Comparison of ENCODE assay signal across 28 cellular contexts in genomic region chr15:66290007-66290406, GRCh38. TPM values are rescaled to one million over a fixed set of nuclear protein-coding genes. Genes with fewer than 3 reads are reported as not detected.
DNase-seq lines count a peak whose midpoint lies in the region; ATAC-seq and TF ChIP-seq lines count a peak whose summit lies in the region.
"Had no signal": no experiment of that assay in that cellular context is flagged by ENCODE, and none has a peak within 500 bp of the region (broad histone marks: within the 10 kb centered on the region; RNA-seq: fewer than 3 reads in every experiment).

No MANE protein-coding gene starts in this region.

- TF ChIP-seq CTCF in A673 (conservative IDR thresholded peaks at IDR 0.05; ENCODE audit: low read depth, low read length), result no peak
- TF ChIP-seq CTCF in HCT116 (IDR thresholded peaks at IDR 0.05 in 2 of 3, conservative IDR thresholded peaks at IDR 0.05 in 1 of 3; ENCODE audit: borderline replicate concordance in 1 of 3, insufficient read depth in 1 of 3, low read depth in 2 of 3, low read length in 2 of 3), result no peak
- no peak for TF ChIP-seq CTCF in VCaP (conservative IDR thresholded peaks at IDR 0.05)
- no peak for TF ChIP-seq CTCF in esophagus muscularis mucosa (IDR thresholded peaks at IDR 0.05)

- DNase-seq in NCI-H748 (lab: John Stamatoyannopoulos, UW; ENCODE audit: unreplicated experiment) (peak; percentile 7), NCI-H748 treated with DMSO at 0.1 percent for 48 hours (lab: John Stamatoyannopoulos, UW) (no peak), A673 (ENCODE audit: low spot score) (peak; percentile 81), HCT116 (ENCODE audit: low read depth, low spot score) (no peak), esophagus muscularis mucosa (ENCODE audit: extremely low spot score) (no peak), midbrain (lab: John Stamatoyannopoulos, UW) (no peak)
- no peak for DNase-seq in stimulated activated naive CD4-positive, alpha-beta T cell treated with Interleukin-2 at 50 U/mL for 16 hours (lab: John Stamatoyannopoulos, UW)
- DNase-seq: ACHN; BE2C; Caco-2; CD8-positive, alpha-beta T cell; EL; GDM1; H9; Kasumi-1; MV-4-11; NCI-H1105; NCI-H1436 treated with DMSO at 0.1 percent for 48 hours; NCI-H187 treated with DMSO at 0.1 percent for 48 hours; NCI-H2107; NCI-H524; Peyer's patch; SHP77 treated with DMSO at 0.1 percent for 48 hours had no signal

- no peak overlapping the region for H2AFZ ChIP-seq in HCT116 (ENCODE audit: low read depth, low read length, poor library complexity, severe bottlenecking)
- H2AFZ ChIP-seq: GM23338 had no signal

- H3K27me3 ChIP-seq in A673 (replicated peaks; ENCODE audit: insufficient read depth, low read depth, low read length, poor library complexity) (no peaks in the 10 kb centered on the region), HCT116 (ENCODE audit: insufficient read depth, low read length) (no peaks in the 10 kb centered on the region), esophagus muscularis mucosa (no peaks in the 10 kb centered on the region)
- H3K27me3 ChIP-seq: BE2C, Peyer's patch had no signal

- TF ChIP-seq POLR2A in HCT116 (IDR thresholded peaks at IDR 0.05; ENCODE audit: borderline replicate concordance, extremely low read depth, insufficient read depth, insufficient read length) (no peak), esophagus muscularis mucosa (IDR thresholded peaks at IDR 0.05; ENCODE audit: low read depth) (no peak)

- no peak for TF ChIP-seq RAD21 in HCT116 (IDR thresholded peaks at IDR 0.05; ENCODE audit: low read depth)

- H3K36me3 ChIP-seq in A673 (ENCODE audit: insufficient read depth, low read length, poor library complexity, severe bottlenecking) (no peaks in the 10 kb centered on the region), HCT116 (ENCODE audit: control insufficient read depth in 1 of 2, insufficient read depth in 2 of 2, low read length in 2 of 2) (no peaks in the 10 kb centered on the region), esophagus muscularis mucosa (no peaks in the 10 kb centered on the region)
- H3K36me3 ChIP-seq: BE2C, Peyer's patch had no signal

- CTCF ChIA-PET in A673 (lab: Charles Lee) (interaction anchor here (0.6 kb wide), 1 partner anchor 764 kb away, joined by 4 read pairs; no protein-coding TSS in a partner anchor), HCT116 (lab: Charles Lee) (no interaction called here)

- no peaks in the 10 kb centered on the region for H4K20me1 ChIP-seq in HCT116 (ENCODE audit: insufficient read depth)

- POLR2A ChIA-PET in A673 (lab: Charles Lee; ENCODE audit: low non-redundant PET) (no interaction called here), HCT116 (lab: Charles Lee) (interaction anchor here (1.0 kb wide), 1 partner anchor 35 kb away, joined by 3 read pairs; no protein-coding TSS in a partner anchor)

- BruUV-seq in A673 (replicated peaks; lab: Mats Ljungman, UMichigan) (no TSS peak), HCT116 (replicated peaks; lab: Mats Ljungman, UMichigan) (no TSS peak)

- H3K9me3 ChIP-seq in A673 (ENCODE audit: low read depth, low read length, poor library complexity, severe bottlenecking), result no peaks in the 10 kb centered on the region
- no peaks in the 10 kb centered on the region for H3K9me3 ChIP-seq in HCT116 (ENCODE audit: control insufficient read depth in 1 of 2, insufficient read depth in 1 of 2, low read depth in 1 of 2, low read length in 2 of 2)
- no peaks in the 10 kb centered on the region for H3K9me3 ChIP-seq in esophagus muscularis mucosa
- H3K9me3 ChIP-seq: BE2C, Caco-2, Peyer's patch had no signal

- intact Hi-C loops in A673 (cut with micrococcal nuclease; ENCODE audit: unreplicated experiment) (no loop called here), HCT116 (cut with micrococcal nuclease) (no loop called here), esophagus muscularis mucosa (cut with DNase I) (no loop called here)

- WGBS in esophagus muscularis mucosa, result 97% methylated on average over 3 of the region's 3 CpGs

- no peak overlapping the region for H3K27ac ChIP-seq in A673 (ENCODE audit: low read depth, low read length, poor library complexity, severe bottlenecking)
- no peak overlapping the region for H3K27ac ChIP-seq in HCT116 (ENCODE audit: low read depth, low read length)
- H3K27ac ChIP-seq in VCaP, result peak overlapping the region; percentile 95
- no peak overlapping the region for H3K27ac ChIP-seq in esophagus muscularis mucosa (replicated peaks in 1 of 4)
- H3K27ac ChIP-seq: 22Rv1, Peyer's patch had no signal

- RAD21 ChIA-PET in HCT116 (lab: Charles Lee; ENCODE audit: low non-redundant PET in 1 of 2, low total read pairs in 2 of 2, uncharacterized antibody in 2 of 2, unreplicated experiment in 2 of 2), result no interaction called here

- ATAC-seq in HCT116, result no peak
- ATAC-seq: CD8-positive, alpha-beta T cell; GM23338; K562 had no signal

- H3K9me2 ChIP-seq in HCT116 (ENCODE audit: insufficient read depth), result no peaks in the 10 kb centered on the region

- peaks cover 12% of the 10 kb centered on the region for H3K79me2 ChIP-seq in HCT116 (ENCODE audit: insufficient read depth, low read length)

- H3K9ac ChIP-seq in HCT116 (ENCODE audit: low read length), result no peak overlapping the region

- no peak for TF ChIP-seq EP300 in esophagus muscularis mucosa (IDR thresholded peaks at IDR 0.05)

- peaks cover 40% of the 10 kb centered on the region for H3K4me1 ChIP-seq in A673 (ENCODE audit: insufficient read depth, low read length, poor library complexity, severe bottlenecking)
- peaks cover 15 to 44% of the 10 kb centered on the region in 2 experiments for H3K4me1 ChIP-seq in HCT116 (ENCODE audit: control insufficient read depth in 1 of 2, insufficient read depth in 2 of 2, low read length in 2 of 2)
- peaks cover 20 to 51% (median 34%) of the 10 kb centered on the region in 4 donors for H3K4me1 ChIP-seq in esophagus muscularis mucosa

- H3K4me2 ChIP-seq in HCT116 (ENCODE audit: low read length), result peak overlapping the region; percentile 43; the same call in 1 of the 2 replicates
- H3K4me2 ChIP-seq: GM23338 had no signal

- no peak overlapping the region for H3K4me3 ChIP-seq in A673 (ENCODE audit: low read depth, low read length, poor library complexity, severe bottlenecking)
- no peak overlapping the region for H3K4me3 ChIP-seq in HCT116 (replicated peaks in 1 of 2; ENCODE audit: low read depth in 1 of 2, low read length in 2 of 2)
- H3K4me3 ChIP-seq in esophagus muscularis mucosa, result no peak overlapping the region
- H3K4me3 ChIP-seq: GM12878, GM23338, K562, Peyer's patch had no signal

TF ChIP-seq in HCT116, 20 proteins besides CTCF, POLR2A, EP300 and RAD21:
- TF ChIP-seq SIN3A (IDR thresholded peaks at IDR 0.05; ENCODE audit: low read depth) (no peak), POLR2AphosphoS5 (IDR thresholded peaks at IDR 0.05; ENCODE audit: low read depth, low read length) (no peak)

RNA-seq across cellular contexts. Expression of gene DIS3L, which starts 3.4 kb away (rescaled TPM):
- total RNA-seq in A673 (2021) (10.7 and 13.6 TPM in 2 replicates), HCT116 (2021; ENCODE audit: unreplicated experiment) (32.2 TPM), esophagus muscularis mucosa (10 to 100 TPM; 33.3 to 47.9 (median 34.8) TPM)
- polyA plus RNA-seq in HCT116 (2012), result 12.7 and 13.0 TPM in 2 replicates

RNA-seq across cellular contexts. Expression of gene MEGF11, which starts 36.5 kb away (rescaled TPM):
- total RNA-seq in A673 (2021) (0.09 and 0.43 TPM in 2 replicates), HCT116 (2021; ENCODE audit: unreplicated experiment) (2.3 TPM), esophagus muscularis mucosa (under 1 TPM in 2 of 4 donors, not detected in 2; 0.23 to 0.33 TPM)
- polyA plus RNA-seq in HCT116 (2012), result 3.5 and 4.1 TPM in 2 replicates
- total RNA-seq: CD8-positive, alpha-beta T cell; K562; Peyer's patch had no signal

Comparison
In these comparisons a context has a peak if more than half of its experiments do, and no peak if none do; other contexts are left out.
1. DNase-seq: peak in NCI-H748 (single experiment) and A673 (single experiment); none in NCI-H748 treated with DMSO at 0.1 percent for 48 hours (single experiment), HCT116 (single experiment), esophagus muscularis mucosa (single experiment), midbrain (single experiment) and stimulated activated naive CD4-positive, alpha-beta T cell treated with Interleukin-2 at 50 U/mL for 16 hours (single experiment).